ENCODE assay signal across 10 cellular contexts in genomic region chr12:92829683-92830282, GRCh38.
"Had no signal": no experiment of that assay in that cellular context is flagged by ENCODE, and none has a peak within 500 bp of the region (broad histone marks: within the 10 kb centered on the region; RNA-seq: fewer than 3 reads in every experiment).

No MANE protein-coding gene starts in this region.

- H3K4me3 Mint-ChIP-seq: HFFc6 had no signal

- H3K4me1 ChIP-seq: HAP-1 had no signal

- H3K27ac Mint-ChIP-seq: HFFc6 had no signal

- H3K27ac ChIP-seq: GM23248, HL-60 had no signal

- H3K4me3 ChIP-seq: GM23248, HAP-1, K562 had no signal

- DNase-seq: GM23248, GOT3, H7, HFFc6, IMR-90, KG1 had no signal

- ATAC-seq: HCT116, K562 had no signal

- H3K9me3 ChIP-seq: HAP-1 had no signal
